ENCODE assay signal across 27 cellular contexts in genomic region chr2:100936070-100936741, GRCh38.
DNase-seq lines count a peak whose midpoint lies in the region; ATAC-seq and TF ChIP-seq lines count a peak whose summit lies in the region.
"Had no signal": no experiment of that assay in that cellular context is flagged by ENCODE, and none has a peak within 500 bp of the region (broad histone marks: within the 10 kb centered on the region; RNA-seq: fewer than 3 reads in every experiment).

No MANE protein-coding gene starts in this region.

- H3K27ac Mint-ChIP-seq in WTC11, result peak overlapping the region; percentile 16; the same call in 1 of the 2 replicates
- H3K27ac Mint-ChIP-seq: activated CD4-positive, alpha-beta memory T cell treated with anti-CD3 and anti-CD28 coated beads, Interleukin-2, amount 10 ng/mL, durations not matched to agents 7 days and 5 days; activated naive CD8-positive, alpha-beta T cell; activated T-helper 2 cell treated with anti-CD3 and anti-CD28 coated beads, Interferon-gamma antibody, Interleukin-2, Interleukin-4, amounts not matched to agents 10 μg/mL and 5 μg/mL and 100 μg/mL, durations not matched to agents 14 hours and 24 hours and 36 hours; dendritic cell treated with granulocyte-macrophage colony-stimulating factor and Interleukin-4, amounts not matched to agents 40 ng/mL and 50 ng/mL, for 4 days; stimulated activated naive CD8-positive, alpha-beta T cell treated with anti-CD3 and anti-CD28 coated beads, Interleukin-15, amount 100 ng/mL, for 72 hours had no signal

- H3K9me3 ChIP-seq in right atrium auricular region, result no peaks in the 10 kb centered on the region
- H3K9me3 ChIP-seq in psoas muscle, result no peaks in the 10 kb centered on the region
- no peaks in the 10 kb centered on the region for H3K9me3 ChIP-seq in colonic mucosa
- H3K9me3 ChIP-seq: BE2C, esophagus squamous epithelium, gastrocnemius medialis, SJSA1, tibial artery had no signal

- H3K27me3 ChIP-seq in right atrium auricular region (no peaks in the 10 kb centered on the region), psoas muscle (ENCODE audit: insufficient read depth in 3 of 3, low read length in 2 of 3) (no peaks in the 10 kb centered on the region), colonic mucosa (no peaks in the 10 kb centered on the region)
- H3K27me3 ChIP-seq: BE2C, esophagus squamous epithelium, gastrocnemius medialis, SJSA1, tibial artery had no signal

- H3K27ac ChIP-seq in right atrium auricular region, result peak overlapping the region; percentile 71 to 84
- peak overlapping the region; percentile 30 for H3K27ac ChIP-seq in psoas muscle
- H3K27ac ChIP-seq in colonic mucosa, result no peak overlapping the region
- H3K27ac ChIP-seq: esophagus squamous epithelium, HL-60, SJSA1, tibial artery had no signal

- H3K36me3 Mint-ChIP-seq in WTC11, result no peaks in the 10 kb centered on the region

- POLR2A ChIA-PET in WTC11 (lab: Charles Lee), result no interaction called here

- no peak overlapping the region for H3K9ac ChIP-seq in colonic mucosa (ENCODE audit: low read depth in 2 of 2, low read length in 2 of 2)

- no peak overlapping the region for H3K4me3 ChIP-seq in right atrium auricular region
- no peak overlapping the region for H3K4me3 ChIP-seq in psoas muscle
- no peak overlapping the region for H3K4me3 ChIP-seq in colonic mucosa
- H3K4me3 ChIP-seq: esophagus squamous epithelium, gastrocnemius medialis, SJSA1, tibial artery had no signal

- CTCF ChIA-PET in WTC11 (lab: Charles Lee), result no interaction called here

- ATAC-seq in WTC11, result no peak
- ATAC-seq in psoas muscle, result no peak
- ATAC-seq in GM21360 (IDR thresholded peaks at IDR 0.05; ENCODE audit: unreplicated experiment), result no peak
- ATAC-seq in omental fat pad (ENCODE audit: low FRiP score), result no peak
- ATAC-seq: stimulated activated naive CD8-positive, alpha-beta T cell treated with anti-CD3 and anti-CD28 coated beads, Interleukin-15, amount 100 ng/mL, for 72 hours had no signal

- peaks cover 1% of the 10 kb centered on the region; the same call in 1 of the 2 replicates for H3K4me1 Mint-ChIP-seq in WTC11

- TF ChIP-seq CTCF in WTC11 (IDR thresholded peaks at IDR 0.05) (no peak), right atrium auricular region (IDR thresholded peaks at IDR 0.05) (no peak), psoas muscle (IDR thresholded peaks at IDR 0.05) (no peak), omental fat pad (IDR thresholded peaks at IDR 0.05) (no peak), colonic mucosa (IDR thresholded peaks at IDR 0.05) (no peak)

- WGBS in psoas muscle, 3 donors, result 57 to 77% (median 59%) methylated on average over 10 of the region's 10 CpGs

- no peaks in the 10 kb centered on the region for H3K9me3 Mint-ChIP-seq in WTC11
- H3K9me3 Mint-ChIP-seq: activated CD4-positive, alpha-beta memory T cell treated with anti-CD3 and anti-CD28 coated beads, Interleukin-2, amount 10 ng/mL, durations not matched to agents 7 days and 5 days; activated T-helper 2 cell treated with anti-CD3 and anti-CD28 coated beads, Interferon-gamma antibody, Interleukin-2, Interleukin-4, amounts not matched to agents 10 μg/mL and 5 μg/mL and 100 μg/mL, durations not matched to agents 14 hours and 24 hours and 36 hours; dendritic cell treated with granulocyte-macrophage colony-stimulating factor and Interleukin-4, amounts not matched to agents 40 ng/mL and 50 ng/mL, for 4 days; stimulated activated naive CD8-positive, alpha-beta T cell treated with anti-CD3 and anti-CD28 coated beads, Interleukin-15, amount 100 ng/mL, for 72 hours had no signal

- H3K4me1 ChIP-seq in right atrium auricular region (peaks cover 0 to 31% of the 10 kb centered on the region in 2 donors), psoas muscle (peaks cover 22% of the 10 kb centered on the region), colonic mucosa (no peaks in the 10 kb centered on the region)
- H3K4me1 ChIP-seq: BE2C, esophagus squamous epithelium had no signal

- DNase-seq in COLO829 (ENCODE audit: low spot score) (peak; percentile 76), WTC11 (ENCODE audit: low spot score) (no peak), right atrium auricular region (ENCODE audit: low spot score) (peak; percentile 32), psoas muscle (no peak), omental fat pad (ENCODE audit: low spot score) (no peak), colonic mucosa (no peak)
- no peak for DNase-seq in activated naive CD4-positive, alpha-beta T cell (lab: John Stamatoyannopoulos, UW)
- DNase-seq: ACHN; activated CD4-positive, alpha-beta memory T cell treated with anti-CD3 and anti-CD28 coated beads, Interleukin-2, amount 10 ng/mL, durations not matched to agents 7 days and 5 days; activated CD4-positive, CD25-positive, alpha-beta regulatory T cell treated with anti-CD3 and anti-CD28 coated beads, Interleukin-2, amount 50 U/mL, for 72 hours; BE2C; esophagus squamous epithelium; gastrocnemius medialis; hippocampal formation; NCI-H1048; NCI-H1694; NCI-H2171; NCI-H524; posterior cingulate gyrus; stimulated activated naive CD8-positive, alpha-beta T cell treated with anti-CD3 and anti-CD28 coated beads, Interleukin-15, amount 100 ng/mL, for 72 hours; tibial artery had no signal

- no peak overlapping the region for H3K4me3 Mint-ChIP-seq in WTC11
- H3K4me3 Mint-ChIP-seq: activated CD4-positive, alpha-beta memory T cell treated with anti-CD3 and anti-CD28 coated beads, Interleukin-2, amount 10 ng/mL, durations not matched to agents 7 days and 5 days; activated naive CD8-positive, alpha-beta T cell; dendritic cell treated with granulocyte-macrophage colony-stimulating factor and Interleukin-4, amounts not matched to agents 40 ng/mL and 50 ng/mL, for 4 days; stimulated activated naive CD8-positive, alpha-beta T cell treated with anti-CD3 and anti-CD28 coated beads, Interleukin-15, amount 100 ng/mL, for 72 hours had no signal

- H3K27me3 Mint-ChIP-seq in WTC11 (ENCODE audit: low read depth), result no peaks in the 10 kb centered on the region
- H3K27me3 Mint-ChIP-seq: activated CD4-positive, alpha-beta memory T cell treated with anti-CD3 and anti-CD28 coated beads, Interleukin-2, amount 10 ng/mL, durations not matched to agents 7 days and 5 days; activated naive CD8-positive, alpha-beta T cell; stimulated activated naive CD8-positive, alpha-beta T cell treated with anti-CD3 and anti-CD28 coated beads, Interleukin-15, amount 100 ng/mL, for 72 hours had no signal

- intact Hi-C loops in psoas muscle (cut with DNase I), result loop anchor here in 1 of 2 donors (5.0 kb wide), 1 partner anchor 104 kb away; no protein-coding TSS in a partner anchor
- intact Hi-C loops in colonic mucosa (cut with DNase I), result no loop called here

- H3K36me3 ChIP-seq in right atrium auricular region (peaks cover 14% of the 10 kb centered on the region), psoas muscle (ENCODE audit: insufficient read depth in 1 of 2, low read depth in 1 of 2) (peaks cover 0 to 25% of the 10 kb centered on the region in 2 donors), colonic mucosa (no peaks in the 10 kb centered on the region)
- H3K36me3 ChIP-seq: BE2C, gastrocnemius medialis had no signal

TF ChIP-seq in WTC11, 78 proteins besides CTCF, POLR2A, EP300 and RAD21 (continues in another document):
- no peak for TF ChIP-seq IRF1 (CRISPR knock-in tag; IDR thresholded peaks at IDR 0.05)
- TF ChIP-seq IRF2 (CRISPR knock-in tag; IDR thresholded peaks at IDR 0.05; ENCODE audit: borderline replicate concordance, low read depth), result no peak
- TF ChIP-seq NFYB (CRISPR knock-in tag; conservative IDR thresholded peaks at IDR 0.05; ENCODE audit: low read depth), result no peak
- no peak for TF ChIP-seq ZBTB43 (CRISPR knock-in tag; IDR thresholded peaks at IDR 0.05)
- no peak for TF ChIP-seq NFATC4 (CRISPR knock-in tag; IDR thresholded peaks at IDR 0.05)
- no peak for TF ChIP-seq PRRX2 (CRISPR knock-in tag; IDR thresholded peaks at IDR 0.05)
- no peak for TF ChIP-seq ZNF121 (CRISPR knock-in tag; IDR thresholded peaks at IDR 0.05)
- TF ChIP-seq ZNF423 (CRISPR knock-in tag; IDR thresholded peaks at IDR 0.05), result no peak

Comparison
In these comparisons a context has a peak if more than half of its experiments do, and no peak if none do; other contexts are left out.
1. DNase-seq: peak in COLO829 (single experiment) and right atrium auricular region (single experiment); none in WTC11 (single experiment), psoas muscle (0 of 2), activated naive CD4-positive, alpha-beta T cell (0 of 4), omental fat pad (single experiment) and colonic mucosa (single experiment).